ENCODE assay signal across 8 cellular contexts in genomic region chr1:84691139-84691783, GRCh38. TPM values are rescaled to one million over a fixed set of nuclear protein-coding genes. Genes with fewer than 3 reads are reported as not detected.
A peak's percentile ranks its signal among the peaks of the same experiment; 100 is the strongest.
DNase-seq lines count a peak whose midpoint lies in the region; ATAC-seq and TF ChIP-seq lines count a peak whose summit lies in the region.

No MANE protein-coding gene starts in this region.

- H3K27ac Mint-ChIP-seq in activated naive CD4-positive, alpha-beta T cell treated with anti-CD3 and anti-CD28 coated beads, Interleukin-2, amount 50 U/mL, for 72 hours: peak overlapping the region; percentile 89 to 99

- intact Hi-C loops in cardiac septum (cut with DNase I): loop anchor here (2.0 to 10.0 kb wide), 2 partner anchors 184 to 244 kb away; partner anchors contain the start of genes GNG5 and SPATA1
- intact Hi-C loops in tibial artery (cut with DNase I; ENCODE audit: low total_unique reads): loop anchor here (5.0 to 10.0 kb wide), 2 partner anchors 119 to 186 kb away; partner anchors contain the start of genes CTBS, GNG5 and SPATA1

- H3K27me3 ChIP-seq in right atrium auricular region (no peaks in the 10 kb centered on the region), tibial artery (no peaks in the 10 kb centered on the region)

- H3K36me3 ChIP-seq in right atrium auricular region (no peaks in the 10 kb centered on the region), tibial artery (no peaks in the 10 kb centered on the region)

- peaks cover 4 to 14% of the 10 kb centered on the region in 2 donors for H3K36me3 Mint-ChIP-seq in activated naive CD4-positive, alpha-beta T cell treated with anti-CD3 and anti-CD28 coated beads, Interleukin-2, amount 50 U/mL, for 72 hours

- TF ChIP-seq CTCF in right atrium auricular region (IDR thresholded peaks at IDR 0.05) (no peak), tibial artery (IDR thresholded peaks at IDR 0.05) (no peak)

- H3K9me3 ChIP-seq in right atrium auricular region (no peaks in the 10 kb centered on the region), tibial artery (no peaks in the 10 kb centered on the region)

- no peak for ATAC-seq in activated naive CD4-positive, alpha-beta T cell treated with anti-CD3 and anti-CD28 coated beads, Interleukin-2, amount 50 U/mL, for 72 hours

- peaks cover 0 to 4% of the 10 kb centered on the region in 2 donors for H3K9me3 Mint-ChIP-seq in activated naive CD4-positive, alpha-beta T cell treated with anti-CD3 and anti-CD28 coated beads, Interleukin-2, amount 50 U/mL, for 72 hours

- peak overlapping the region; percentile 91 to 92 for H3K27ac ChIP-seq in right atrium auricular region
- H3K27ac ChIP-seq in tibial artery: peak overlapping the region in 1 of 2 donors; percentile 87

- peak overlapping the region; percentile 81 to 93 for H3K4me3 ChIP-seq in right atrium auricular region
- H3K4me3 ChIP-seq in tibial artery: peak overlapping the region; percentile 92 to 96

- DNase-seq in right atrium auricular region (ENCODE audit: low spot score) (no peak), cardiac septum (ENCODE audit: low spot score) (no peak), left kidney (ENCODE audit: low read depth, low spot score) (peak; percentile 51), tibial artery (no peak), islet precursor cell (no peak)
- no peak for DNase-seq in activated naive CD4-positive, alpha-beta T cell treated with anti-CD3 and anti-CD28 coated beads, Interleukin-2, amount 50 U/mL, for 72 hours (ENCODE audit: low spot score in 2 of 2)
- DNase-seq in stimulated activated CD4-positive, alpha-beta T cell treated with anti-CD3 and anti-CD28 coated beads, Interleukin-2, amount 100 ng/mL, for 48 hours: no peak
- DNase-seq in stimulated activated CD4-positive, alpha-beta T cell treated with anti-CD3 and anti-CD28 coated beads, Interleukin-4, amount 100 ng/mL, for 1 hour: no peak

- H3K4me1 ChIP-seq in right atrium auricular region: peaks cover 0 to 29% of the 10 kb centered on the region in 2 donors
- H3K4me1 ChIP-seq in tibial artery: peaks cover 0 to 14% (median 7%) of the 10 kb centered on the region in 4 donors

RNA-seq across cellular contexts. Expression of gene SSX2IP, which starts 1.0 kb away (rescaled TPM):
- total RNA-seq in right atrium auricular region: 10 to 100 TPM; 11.3 to 14.2 TPM
- 12.0 TPM for total RNA-seq in cardiac septum
- total RNA-seq in activated naive CD4-positive, alpha-beta T cell treated with anti-CD3 and anti-CD28 coated beads, Interleukin-2, amount 50 U/mL, for 72 hours: 10 to 100 TPM in 1 of 2 donors, 1 to 10 TPM in 1; 9.9 to 11.2 TPM
